ENCODE assay signal across 9 cellular contexts in the genomic region with DNA sequence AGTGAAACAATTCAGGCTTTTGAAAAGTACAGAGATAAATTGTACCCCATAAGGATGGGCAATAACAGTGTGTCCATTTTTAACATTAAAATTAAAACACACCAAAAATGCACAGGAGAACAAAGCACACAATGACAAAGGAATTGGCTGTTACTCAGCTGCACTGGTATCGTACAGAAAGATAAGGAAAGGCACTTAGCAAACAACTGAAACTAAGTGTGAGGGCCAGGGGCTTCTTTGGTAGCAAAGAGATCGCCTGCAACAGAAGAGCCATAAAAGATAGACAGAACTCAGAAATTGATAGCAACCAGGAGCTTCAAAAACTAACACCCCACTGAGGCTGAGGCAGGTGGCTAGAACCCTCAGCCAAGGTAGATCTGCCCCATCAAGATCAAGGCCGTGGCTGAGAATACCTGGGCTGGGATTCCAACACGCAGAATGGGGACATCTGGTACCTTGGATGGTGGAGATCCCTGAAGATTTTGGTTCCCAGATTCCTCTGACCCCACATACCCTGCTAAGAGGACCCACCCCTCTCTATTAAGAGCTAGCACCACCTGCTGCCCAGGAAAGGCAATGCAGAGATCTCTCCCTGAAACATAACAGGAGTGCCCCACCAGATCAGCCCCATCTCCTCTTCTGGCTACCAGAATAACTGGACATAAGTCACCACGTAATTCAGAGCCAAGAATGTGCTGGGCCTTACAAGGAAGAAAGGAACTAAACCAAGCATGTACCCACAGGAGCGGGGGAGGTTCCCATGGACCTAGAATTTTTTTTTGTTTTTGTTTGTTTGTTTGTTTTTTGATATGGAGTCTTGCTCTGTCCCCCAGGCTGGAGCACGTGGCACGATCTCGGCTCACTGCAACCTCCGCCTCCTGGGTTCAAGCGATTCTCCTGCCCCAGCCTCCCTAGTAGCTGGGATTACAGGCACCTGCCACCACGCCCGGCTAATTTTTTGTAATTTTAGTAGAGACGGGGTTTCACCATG. TPM values are rescaled to one million over a fixed set of nuclear protein-coding genes. Genes with fewer than 3 reads are reported as not detected.
DNase-seq lines count a peak whose midpoint lies in the region; ATAC-seq and TF ChIP-seq lines count a peak whose summit lies in the region.
"Had no signal": no experiment of that assay in that cellular context is flagged by ENCODE, and none has a peak within 500 bp of the region (broad histone marks: within the 10 kb centered on the region; RNA-seq: fewer than 3 reads in every experiment).

No MANE protein-coding gene starts in this region.

- TF ChIP-seq CTCF in Caco-2 (IDR thresholded peaks at IDR 0.05; ENCODE audit: insufficient read depth in 1 of 2, low read depth in 1 of 2, low read length in 1 of 2, severe bottlenecking in 1 of 2, unreplicated experiment in 1 of 2) (peak; percentile 53 to 71), adrenal gland (IDR thresholded peaks at IDR 0.05) (peak; percentile 50 to 71 (median 64))

- 56 to 69% (median 63%) methylated on average over 14 of the region's 14 CpGs for WGBS in adrenal gland, 4 donors

- intact Hi-C loops in Caco-2 (cut with micrococcal nuclease; ENCODE audit: unreplicated experiment) (loop anchor here (1.0 kb wide), 1 partner anchor 204 kb away; no protein-coding TSS in a partner anchor), adrenal gland (cut with DNase I) (loop anchor here (5.0 kb wide), 1 partner anchor 94 kb away; no protein-coding TSS in a partner anchor)

- CTCF ChIA-PET in Caco-2 (lab: Charles Lee): interaction anchor here (0.6 to 1.7 kb wide), 2 partner anchors 21 to 278 kb away, joined by 3 to 6 read pairs; a partner anchor contains a TSS

- H3K27me3 ChIP-seq in Caco-2 (replicated peaks; ENCODE audit: control insufficient read depth, insufficient read depth, low read length) (no peaks in the 10 kb centered on the region), adrenal gland (no peaks in the 10 kb centered on the region), stomach smooth muscle (ENCODE audit: control insufficient read depth in 1 of 2, insufficient read depth in 2 of 2, low read length in 2 of 2) (no peaks in the 10 kb centered on the region)

- BruUV-seq in Caco-2 (replicated peaks; lab: Mats Ljungman, UMichigan): no TSS peak

- H3K36me3 ChIP-seq in Caco-2 (ENCODE audit: control insufficient read depth, insufficient read depth, low read length) (no peaks in the 10 kb centered on the region), adrenal gland (replicated peaks in 1 of 2) (no peaks in the 10 kb centered on the region), stomach smooth muscle (ENCODE audit: control insufficient read depth in 2 of 2, insufficient read depth in 2 of 2, low read length in 2 of 2) (no peaks in the 10 kb centered on the region)

- H3K27ac Mint-ChIP-seq in Caco-2 (ENCODE audit: unreplicated experiment): no peak overlapping the region

- H3K27ac ChIP-seq in adrenal gland (peak overlapping the region in 2 of 5 donors; percentile 29 to 95), stomach smooth muscle (ENCODE audit: low read length) (peak overlapping the region; percentile 99)

- DNase-seq in Caco-2: peak; percentile 58 to 61
- peak; percentile 30 for DNase-seq in HT-29 (ENCODE audit: low spot score)
- peak; percentile 70 to 76 for DNase-seq in SHP77 (lab: John Stamatoyannopoulos, UW)
- DNase-seq in adrenal gland: peak; percentile 49 to 83 (median 64)
- peak; percentile 47 for DNase-seq in kidney tubule cell (ENCODE audit: low spot score)
- DNase-seq in middle frontal gyrus (ENCODE audit: extremely low spot score, low spot score): no peak

- no peak overlapping the region for H3K4me3 Mint-ChIP-seq in Caco-2 (ENCODE audit: unreplicated experiment)

- H3K4me1 ChIP-seq in Caco-2 (peaks cover 29% of the 10 kb centered on the region), adrenal gland (replicated peaks in 1 of 2) (peaks cover 20 to 38% of the 10 kb centered on the region in 2 donors), stomach smooth muscle (ENCODE audit: control insufficient read depth, insufficient read depth, low read length) (peaks cover 48% of the 10 kb centered on the region)

- no peaks in the 10 kb centered on the region for H3K9me3 Mint-ChIP-seq in Caco-2 (ENCODE audit: unreplicated experiment)

- POLR2A ChIA-PET in Caco-2 (lab: Charles Lee): no interaction called here

- TF ChIP-seq POLR2A in adrenal gland (IDR thresholded peaks at IDR 0.05): no peak

- no peaks in the 10 kb centered on the region for H3K36me3 Mint-ChIP-seq in Caco-2 (ENCODE audit: insufficient read depth, unreplicated experiment)

- H3K9me3 ChIP-seq in Caco-2 (no peaks in the 10 kb centered on the region), adrenal gland (replicated peaks in 1 of 3) (no peaks in the 10 kb centered on the region), stomach smooth muscle (ENCODE audit: control insufficient read depth in 2 of 2, low read length in 2 of 2) (no peaks in the 10 kb centered on the region)

- H3K27me3 Mint-ChIP-seq in Caco-2 (ENCODE audit: insufficient read depth, unreplicated experiment): no peaks in the 10 kb centered on the region

- peak overlapping the region; percentile 5 to 30 for H3K9ac ChIP-seq in stomach smooth muscle (ENCODE audit: low read length in 2 of 2)

- ATAC-seq in HG03354 (IDR thresholded peaks at IDR 0.05; ENCODE audit: poor library complexity, severe bottlenecking, unreplicated experiment): no peak

- H3K4me3 ChIP-seq in Caco-2 (ENCODE audit: low read depth, low read length): no peak overlapping the region
- H3K4me3 ChIP-seq in adrenal gland: no peak overlapping the region
- no peak overlapping the region for H3K4me3 ChIP-seq in stomach smooth muscle (ENCODE audit: low read length in 2 of 2)
- H3K4me3 ChIP-seq: skin epidermis had no signal

- H3K4me1 Mint-ChIP-seq in Caco-2 (ENCODE audit: low read depth, unreplicated experiment): peaks cover 26% of the 10 kb centered on the region

RNA-seq across cellular contexts. Expression of a gene that starts 16.2 kb away (rescaled TPM):
- 2.1 and 3.6 TPM in 2 replicates for total RNA-seq in Caco-2 (2022)
- 0.05 and 0.18 TPM in 2 replicates for total RNA-seq in HT-29 (2014; rRNA removed; shearing (Covaris generic))
- total RNA-seq in adrenal gland: 100 to 1,000 TPM in 1 of 8 donors, 10 to 100 TPM in 7; 43.5 to 109 (median 79.9) TPM
- 100 to 1,000 TPM in 2 of 3 donors, 10 to 100 TPM in 1; 47.3 to 298 (median 227) TPM for polyA plus RNA-seq in adrenal gland
